ENCODE assay signal across 8 cellular contexts in genomic region chr1:25566730-25567341, GRCh38. TPM values are rescaled to one million over a fixed set of nuclear protein-coding genes. Genes with fewer than 3 reads are reported as not detected.
DNase-seq lines count a peak whose midpoint lies in the region; ATAC-seq and TF ChIP-seq lines count a peak whose summit lies in the region.

No MANE protein-coding gene starts in this region.

- H3K27ac ChIP-seq in upper lobe of right lung: peak overlapping the region; percentile 85

- in situ Hi-C loops in astrocyte of the cerebellum (cut with HindIII; ENCODE audit: low sequenced_read_pairs): no loop called here

- intact Hi-C loops in activated naive CD4-positive, alpha-beta T cell treated with anti-CD3 and anti-CD28 coated beads for 36 hours (cut with micrococcal nuclease): no loop called here
- intact Hi-C loops in upper lobe of right lung (cut with DNase I): no loop called here

- H3K27me3 Mint-ChIP-seq in activated naive CD4-positive, alpha-beta T cell treated with anti-CD3 and anti-CD28 coated beads for 36 hours (ENCODE audit: low read depth): no peaks in the 10 kb centered on the region

- peak; percentile 28 for TF ChIP-seq CTCF in astrocyte of the cerebellum (IDR thresholded peaks at IDR 0.05; ENCODE audit: low read depth, low read length, missing control alignments)
- no peak for TF ChIP-seq CTCF in upper lobe of right lung (IDR thresholded peaks at IDR 0.05)

- H3K27ac Mint-ChIP-seq in activated naive CD4-positive, alpha-beta T cell treated with anti-CD3 and anti-CD28 coated beads for 36 hours: peak overlapping the region; percentile 83

- H3K36me3 Mint-ChIP-seq in activated naive CD4-positive, alpha-beta T cell treated with anti-CD3 and anti-CD28 coated beads for 36 hours (ENCODE audit: low read depth): peaks cover 8% of the 10 kb centered on the region

- H3K27me3 ChIP-seq in upper lobe of right lung: no peaks in the 10 kb centered on the region

- no peaks in the 10 kb centered on the region for H3K9me3 Mint-ChIP-seq in activated naive CD4-positive, alpha-beta T cell treated with anti-CD3 and anti-CD28 coated beads for 36 hours

- no peaks in the 10 kb centered on the region for H3K9me3 ChIP-seq in upper lobe of right lung

- ATAC-seq in left lobe of liver (peak; percentile 78), upper lobe of right lung (peak; percentile 46)
- no peak for ATAC-seq in activated CD4-positive, CD25-positive, alpha-beta regulatory T cell treated with anti-CD3 and anti-CD28 coated beads, Interleukin-2, amount 50 U/mL, for 24 hours

- H3K4me1 ChIP-seq in upper lobe of right lung: peaks cover 16% of the 10 kb centered on the region

- DNase-seq in activated naive CD4-positive, alpha-beta T cell treated with anti-CD3 and anti-CD28 coated beads for 36 hours: peak; percentile 54
- DNase-seq in activated naive CD4-positive, alpha-beta T cell treated with Interleukin-2 at 50 U/mL for 16 hours: no peak
- DNase-seq in astrocyte of the cerebellum (ENCODE audit: low read depth): peak; percentile 84
- peak; percentile 87 for DNase-seq in left lobe of liver (ENCODE audit: low spot score)
- DNase-seq in upper lobe of right lung: no peak
- no peak for DNase-seq in HUDEP-2 (lab: John Stamatoyannopoulos, UW; ENCODE audit: unreplicated experiment in 76 of 76)
- no peak for DNase-seq in GM19240 (ENCODE audit: insufficient read length, low spot score)

- H3K4me3 Mint-ChIP-seq in activated naive CD4-positive, alpha-beta T cell treated with anti-CD3 and anti-CD28 coated beads for 36 hours: no peak overlapping the region

- H3K4me1 Mint-ChIP-seq in activated naive CD4-positive, alpha-beta T cell treated with anti-CD3 and anti-CD28 coated beads for 36 hours (ENCODE audit: low read depth): peaks cover 81% of the 10 kb centered on the region

- H3K36me3 ChIP-seq in upper lobe of right lung: peaks cover 17% of the 10 kb centered on the region

- CTCF ChIA-PET in activated naive CD4-positive, alpha-beta T cell treated with anti-CD3 and anti-CD28 coated beads for 36 hours (lab: Charles Lee): interaction anchor here (0.6 to 4.6 kb wide), 9 partner anchors 11 to 280 kb away, joined by 3 to 48 read pairs (median 3); no protein-coding TSS in a partner anchor

- H3K4me3 ChIP-seq in astrocyte of the cerebellum (ENCODE audit: low read depth, low read length) (no peak overlapping the region), upper lobe of right lung (no peak overlapping the region)

RNA-seq across cellular contexts. Expression of gene LDLRAP1, which starts 23.4 kb away (rescaled TPM):
- total RNA-seq in activated naive CD4-positive, alpha-beta T cell treated with anti-CD3 and anti-CD28 coated beads for 36 hours: 10 to 100 TPM; 19.1 to 19.7 TPM
- total RNA-seq in left lobe of liver: 23.4 TPM
- total RNA-seq in upper lobe of right lung: 35.1 TPM

RNA-seq across cellular contexts. Expression of gene MAN1C1, which starts 49.8 kb away (rescaled TPM):
- 1 to 10 TPM; 4.9 to 6.3 TPM for total RNA-seq in activated naive CD4-positive, alpha-beta T cell treated with anti-CD3 and anti-CD28 coated beads for 36 hours
- 39.4 TPM for total RNA-seq in left lobe of liver
- total RNA-seq in upper lobe of right lung: 19.7 TPM

Comparison
In these comparisons a context has a peak if more than half of its experiments do, and no peak if none do; other contexts are left out.
1. DNase-seq: peak in activated naive CD4-positive, alpha-beta T cell treated with anti-CD3 and anti-CD28 coated beads for 36 hours (single experiment), astrocyte of the cerebellum (single experiment) and left lobe of liver (single experiment); none in activated naive CD4-positive, alpha-beta T cell treated with Interleukin-2 at 50 U/mL for 16 hours (single experiment), upper lobe of right lung (single experiment), HUDEP-2 (0 of 76) and GM19240 (single experiment).
2. ATAC-seq: peak in left lobe of liver (single experiment) and upper lobe of right lung (single experiment); none in activated CD4-positive, CD25-positive, alpha-beta regulatory T cell treated with anti-CD3 and anti-CD28 coated beads, Interleukin-2, amount 50 U/mL, for 24 hours (0 of 2).